In genomic region chr3:16551342-16551976, GRCh38 we compare ENCODE assay signal across 10 cellular contexts. TPM values are rescaled to one million over a fixed set of nuclear protein-coding genes. Genes with fewer than 3 reads are reported as not detected.
DNase-seq lines count a peak whose midpoint lies in the region; ATAC-seq and TF ChIP-seq lines count a peak whose summit lies in the region.
"Had no signal": no experiment of that assay in that cellular context is flagged by ENCODE, and none has a peak within 500 bp of the region (broad histone marks: within the 10 kb centered on the region; RNA-seq: fewer than 3 reads in every experiment).

No MANE protein-coding gene starts in this region.

- H3K79me2 ChIP-seq in PC-3 (ENCODE audit: low read length) = no peaks in the 10 kb centered on the region

- no peak overlapping the region for H3K4me3 Mint-ChIP-seq in activated naive CD4-positive, alpha-beta T cell treated with anti-CD3 and anti-CD28 coated beads, Interleukin-2, amount 50 U/mL, for 24 hours
- H3K4me3 Mint-ChIP-seq in endodermal cell = no peak overlapping the region
- no peak overlapping the region for H3K4me3 Mint-ChIP-seq in stimulated activated memory B cell treated with anti-CD40 and anti-IgM and Interleukin-4, amounts not matched to agents 10 μg/mL and 1 μg/mL and 100 μg/mL, for 72 hours

- H3K4me3 ChIP-seq in PC-3 (ENCODE audit: low read length) (no peak overlapping the region), endodermal cell (ENCODE audit: low read length) (no peak overlapping the region)

- no peaks in the 10 kb centered on the region for H3K9me2 ChIP-seq in PC-3 (replicated peaks; ENCODE audit: low read length)

- H3K36me3 Mint-ChIP-seq in activated naive CD4-positive, alpha-beta T cell treated with anti-CD3 and anti-CD28 coated beads, Interleukin-2, amount 50 U/mL, for 24 hours = no peaks in the 10 kb centered on the region
- no peaks in the 10 kb centered on the region for H3K36me3 Mint-ChIP-seq in endodermal cell (ENCODE audit: low read depth)
- H3K36me3 Mint-ChIP-seq in stimulated activated memory B cell treated with anti-CD40 and anti-IgM and Interleukin-4, amounts not matched to agents 10 μg/mL and 1 μg/mL and 100 μg/mL, for 72 hours = no peaks in the 10 kb centered on the region

- H2AFZ ChIP-seq in PC-3 (ENCODE audit: low read length) = peak overlapping the region; percentile 64

- no peaks in the 10 kb centered on the region for H4K20me1 ChIP-seq in PC-3 (ENCODE audit: low read length)

- CTCF ChIA-PET in PC-3 (lab: Charles Lee) = interaction anchor here (2.3 kb wide), 1 partner anchor 261 kb away, joined by 17 read pairs; no protein-coding TSS in a partner anchor

- ATAC-seq in PC-3 (peak; percentile 9), GM21825 (IDR thresholded peaks at IDR 0.05; ENCODE audit: unreplicated experiment) (no peak)
- ATAC-seq in stimulated activated memory B cell treated with anti-CD40 and anti-IgM and Interleukin-4, amounts not matched to agents 10 μg/mL and 1 μg/mL and 100 μg/mL, for 72 hours = no peak

- no peak overlapping the region; the same call in 1 of the 2 replicates for H3K4me2 ChIP-seq in PC-3 (ENCODE audit: low read length)

- peak overlapping the region; percentile 95 for H3K27ac Mint-ChIP-seq in activated naive CD4-positive, alpha-beta T cell treated with anti-CD3 and anti-CD28 coated beads, Interleukin-2, amount 50 U/mL, for 24 hours
- peak overlapping the region; percentile 89 for H3K27ac Mint-ChIP-seq in endodermal cell
- H3K27ac Mint-ChIP-seq in stimulated activated memory B cell treated with anti-CD40 and anti-IgM and Interleukin-4, amounts not matched to agents 10 μg/mL and 1 μg/mL and 100 μg/mL, for 72 hours = peak overlapping the region; percentile 57

- 95 to 100% methylated on average over 1 to 4 of the region's 4 CpGs for WGBS in endodermal cell (ENCODE audit: insufficient coverage in 1 of 2, insufficient read length in 1 of 2), 2 experiments

- intact Hi-C loops in PC-3 (cut with micrococcal nuclease) = no loop called here

- peaks cover 8% of the 10 kb centered on the region for H3K4me1 Mint-ChIP-seq in activated naive CD4-positive, alpha-beta T cell treated with anti-CD3 and anti-CD28 coated beads, Interleukin-2, amount 50 U/mL, for 24 hours
- peaks cover 6% of the 10 kb centered on the region for H3K4me1 Mint-ChIP-seq in endodermal cell
- peaks cover 9% of the 10 kb centered on the region for H3K4me1 Mint-ChIP-seq in stimulated activated memory B cell treated with anti-CD40 and anti-IgM and Interleukin-4, amounts not matched to agents 10 μg/mL and 1 μg/mL and 100 μg/mL, for 72 hours

- BruUV-seq in PC-3 (replicated peaks; lab: Mats Ljungman, UMichigan) = no TSS peak

- no peaks in the 10 kb centered on the region for H3K9me3 Mint-ChIP-seq in activated naive CD4-positive, alpha-beta T cell treated with anti-CD3 and anti-CD28 coated beads, Interleukin-2, amount 50 U/mL, for 24 hours
- no peaks in the 10 kb centered on the region for H3K9me3 Mint-ChIP-seq in endodermal cell
- peaks cover 2% of the 10 kb centered on the region for H3K9me3 Mint-ChIP-seq in stimulated activated memory B cell treated with anti-CD40 and anti-IgM and Interleukin-4, amounts not matched to agents 10 μg/mL and 1 μg/mL and 100 μg/mL, for 72 hours

- DNase-seq in activated naive CD4-positive, alpha-beta T cell (lab: John Stamatoyannopoulos, UW) = no peak
- DNase-seq in PC-3 = no peak
- no peak for DNase-seq in endodermal cell
- DNase-seq in activated effector memory CD4-positive, alpha-beta T cell treated with Interleukin-2 at 50 U/mL for 16 hours = no peak
- no peak for DNase-seq in SIG-M5 (lab: John Stamatoyannopoulos, UW)
- DNase-seq: cortex of kidney had no signal

- H3K27ac ChIP-seq in PC-3 (ENCODE audit: low read length) (no peak overlapping the region), endodermal cell (ENCODE audit: low read depth, low read length) (no peak overlapping the region)

- no peaks in the 10 kb centered on the region for H3K27me3 ChIP-seq in PC-3 (ENCODE audit: low read length)
- no peaks in the 10 kb centered on the region for H3K27me3 ChIP-seq in endodermal cell (ENCODE audit: control insufficient read depth, insufficient read depth, low read length, poor library complexity, severe bottlenecking)

- peaks cover 8% of the 10 kb centered on the region for H3K4me1 ChIP-seq in PC-3 (ENCODE audit: insufficient read depth, low read length)
- no peaks in the 10 kb centered on the region for H3K4me1 ChIP-seq in endodermal cell (ENCODE audit: control insufficient read depth, insufficient read depth, low read length)

- H3K36me3 ChIP-seq in PC-3 (ENCODE audit: low read depth, low read length) = no peaks in the 10 kb centered on the region
- no peaks in the 10 kb centered on the region for H3K36me3 ChIP-seq in endodermal cell (ENCODE audit: control insufficient read depth, insufficient read depth, low read length)

- no peak for TF ChIP-seq CTCF in PC-3 (conservative IDR thresholded peaks at IDR 0.05; ENCODE audit: low read depth, low read length)
- no peak for TF ChIP-seq CTCF in endodermal cell (conservative IDR thresholded peaks at IDR 0.05)

- POLR2A ChIA-PET in PC-3 (lab: Charles Lee; ENCODE audit: unreplicated experiment) = no interaction called here

- H3K9ac ChIP-seq in PC-3 (ENCODE audit: low read length) (0 out of 2 replicates have a peak overlapping the region, but pooled peaks have one; percentile 4), endodermal cell (ENCODE audit: extremely low read depth, low read length, poor library complexity, severe bottlenecking) (no peak overlapping the region)

- H3F3A ChIP-seq in PC-3 (ENCODE audit: low read length, unreplicated experiment) = no peaks in the 10 kb centered on the region

- peaks cover 1% of the 10 kb centered on the region for H3K27me3 Mint-ChIP-seq in activated naive CD4-positive, alpha-beta T cell treated with anti-CD3 and anti-CD28 coated beads, Interleukin-2, amount 50 U/mL, for 24 hours
- peaks cover 2% of the 10 kb centered on the region for H3K27me3 Mint-ChIP-seq in endodermal cell (ENCODE audit: insufficient read depth)
- peaks cover 33% of the 10 kb centered on the region for H3K27me3 Mint-ChIP-seq in stimulated activated memory B cell treated with anti-CD40 and anti-IgM and Interleukin-4, amounts not matched to agents 10 μg/mL and 1 μg/mL and 100 μg/mL, for 72 hours

- H3K9me3 ChIP-seq in PC-3 (ENCODE audit: low read length) (no peaks in the 10 kb centered on the region), endodermal cell (ENCODE audit: control insufficient read depth, low read length) (no peaks in the 10 kb centered on the region)

RNA-seq across cellular contexts. Expression of gene RFTN1, which starts 38.0 kb away (rescaled TPM):
- total RNA-seq in PC-3 (2014; rRNA removed) = 9.7 and 12.3 TPM in 2 replicates
- 1 to 10 TPM in 1 of 2 donors, under 1 TPM in 1; 0.80 to 1.1 TPM for total RNA-seq in endodermal cell
- 5.2 TPM for polyA plus RNA-seq in endodermal cell (2013, experiment 1 of 2)
- 7.0 TPM for polyA plus RNA-seq in endodermal cell (2013, experiment 2 of 2)

RNA-seq across cellular contexts. Expression of gene DAZL, which starts 53.8 kb away (rescaled TPM):
- total RNA-seq in PC-3 (2014; rRNA removed) = 0.04 TPM in 1 of 2 replicates, not detected in the other
- not detected for total RNA-seq in endodermal cell
- 0.43 TPM for polyA plus RNA-seq in endodermal cell (2013, experiment 1 of 2)
- polyA plus RNA-seq in endodermal cell (2013, experiment 2 of 2) = 0.12 TPM
- total RNA-seq: pulmonary artery endothelial cell had no signal
